ENCODE assay signal across 9 cellular contexts in the genomic region with DNA sequence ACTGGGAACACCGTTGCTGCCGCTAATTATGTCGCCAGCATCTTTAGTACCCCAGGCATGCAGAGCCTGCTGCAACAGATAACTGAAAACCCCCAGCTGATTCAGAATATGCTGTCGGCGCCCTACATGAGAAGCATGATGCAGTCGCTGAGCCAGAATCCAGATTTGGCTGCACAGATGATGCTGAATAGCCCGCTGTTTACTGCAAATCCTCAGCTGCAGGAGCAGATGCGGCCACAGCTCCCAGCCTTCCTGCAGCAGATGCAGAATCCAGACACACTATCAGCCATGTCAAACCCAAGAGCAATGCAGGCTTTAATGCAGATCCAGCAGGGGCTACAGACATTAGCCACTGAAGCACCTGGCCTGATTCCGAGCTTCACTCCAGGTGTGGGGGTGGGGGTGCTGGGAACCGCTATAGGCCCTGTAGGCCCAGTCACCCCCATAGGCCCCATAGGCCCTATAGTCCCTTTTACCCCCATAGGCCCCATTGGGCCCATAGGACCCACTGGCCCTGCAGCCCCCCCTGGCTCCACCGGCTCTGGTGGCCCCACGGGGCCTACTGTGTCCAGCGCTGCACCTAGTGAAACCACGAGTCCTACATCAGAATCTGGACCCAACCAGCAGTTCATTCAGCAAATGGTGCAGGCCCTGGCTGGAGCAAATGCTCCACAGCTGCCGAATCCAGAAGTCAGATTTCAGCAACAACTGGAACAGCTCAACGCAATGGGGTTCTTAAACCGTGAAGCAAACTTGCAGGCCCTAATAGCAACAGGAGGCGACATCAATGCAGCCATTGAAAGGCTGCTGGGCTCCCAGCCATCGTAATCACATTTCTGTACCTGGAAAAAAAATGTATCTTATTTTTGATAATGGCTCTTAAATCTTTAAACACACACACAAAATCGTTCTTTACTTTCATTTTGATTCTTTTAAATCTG. TPM values are rescaled to one million over a fixed set of nuclear protein-coding genes. Genes with fewer than 3 reads are reported as not detected.
DNase-seq lines count a peak whose midpoint lies in the region; ATAC-seq and TF ChIP-seq lines count a peak whose summit lies in the region.
"Had no signal": no experiment of that assay in that cellular context is flagged by ENCODE, and none has a peak within 500 bp of the region (broad histone marks: within the 10 kb centered on the region; RNA-seq: fewer than 3 reads in every experiment).

No MANE protein-coding gene starts in this region.

- H3K27ac Mint-ChIP-seq in activated CD4-positive, alpha-beta T cell treated with anti-CD3 and anti-CD28 coated beads for 36 hours: peak overlapping the region; percentile 100
- no peak overlapping the region for H3K27ac Mint-ChIP-seq in endodermal cell
- no peak overlapping the region for H3K27ac Mint-ChIP-seq in neural progenitor cell

- H3K36me3 ChIP-seq in endodermal cell (ENCODE audit: control insufficient read depth, insufficient read depth, low read length): peaks cover 14% of the 10 kb centered on the region
- H3K36me3 ChIP-seq in neural progenitor cell: peaks cover 12% of the 10 kb centered on the region

- H2AFZ ChIP-seq in neural progenitor cell (replicated peaks): no peak overlapping the region

- H3K27me3 Mint-ChIP-seq in activated CD4-positive, alpha-beta T cell treated with anti-CD3 and anti-CD28 coated beads for 36 hours: no peaks in the 10 kb centered on the region
- H3K27me3 Mint-ChIP-seq in endodermal cell (ENCODE audit: insufficient read depth) (no peaks in the 10 kb centered on the region), neural progenitor cell (ENCODE audit: insufficient read depth, low read depth) (no peaks in the 10 kb centered on the region)

- peaks cover 37% of the 10 kb centered on the region for H3K36me3 Mint-ChIP-seq in activated CD4-positive, alpha-beta T cell treated with anti-CD3 and anti-CD28 coated beads for 36 hours (ENCODE audit: low read depth)
- H3K36me3 Mint-ChIP-seq in endodermal cell (ENCODE audit: low read depth) (peaks cover 7% of the 10 kb centered on the region), neural progenitor cell (peaks cover 4% of the 10 kb centered on the region)

- H3K27me3 ChIP-seq in endodermal cell (ENCODE audit: control insufficient read depth, insufficient read depth, low read length, poor library complexity, severe bottlenecking) (no peaks in the 10 kb centered on the region), neural progenitor cell (no peaks in the 10 kb centered on the region)
- H3K27me3 ChIP-seq: body of pancreas had no signal

- peak overlapping the region; percentile 96 for H3K4me3 Mint-ChIP-seq in activated CD4-positive, alpha-beta T cell treated with anti-CD3 and anti-CD28 coated beads for 36 hours
- H3K4me3 Mint-ChIP-seq in endodermal cell: peak overlapping the region; percentile 57
- peak overlapping the region; percentile 87 for H3K4me3 Mint-ChIP-seq in neural progenitor cell

- TF ChIP-seq CTCF in endodermal cell (conservative IDR thresholded peaks at IDR 0.05) (no peak), neural progenitor cell (IDR thresholded peaks at IDR 0.05) (no peak)

- intact Hi-C loops in activated CD4-positive, alpha-beta T cell treated with anti-CD3 and anti-CD28 coated beads for 36 hours (cut with DNase I, micrococcal nuclease): loop anchor here (2.0 to 10.0 kb wide), 9 partner anchors 164 to 1027 kb away; partner anchors contain the start of genes FAAH2 (in 1 of the 2), NBDY (in 1 of the 2), RRAGB (in 1 of the 2) and SPIN3 (in 1 of the 2)

- peaks cover 57% of the 10 kb centered on the region for H3K79me2 ChIP-seq in neural progenitor cell (ENCODE audit: low read depth)

- CTCF ChIA-PET in activated CD4-positive, alpha-beta T cell treated with anti-CD3 and anti-CD28 coated beads for 36 hours (lab: Charles Lee): interaction anchor here (0.6 to 1.7 kb wide), 4 partner anchors 162 to 334 kb away, joined by 3 to 5 read pairs (median 4); no protein-coding TSS in a partner anchor

- no peaks in the 10 kb centered on the region for H3F3A ChIP-seq in neural progenitor cell (ENCODE audit: low read depth)

- no peak overlapping the region for H3K27ac ChIP-seq in endodermal cell (ENCODE audit: low read depth, low read length)
- no peak overlapping the region for H3K27ac ChIP-seq in neural progenitor cell

- H3K4me1 ChIP-seq in endodermal cell (ENCODE audit: control insufficient read depth, insufficient read depth, low read length): no peaks in the 10 kb centered on the region
- H3K4me1 ChIP-seq in neural progenitor cell: peaks cover 5% of the 10 kb centered on the region

- peak; percentile 4 for ATAC-seq in activated CD4-positive, alpha-beta T cell treated with anti-CD3 and anti-CD28 coated beads for 36 hours
- ATAC-seq in HG03521 (IDR thresholded peaks at IDR 0.05; ENCODE audit: unreplicated experiment): no peak

- peak overlapping the region; percentile 96 for H3K4me3 ChIP-seq in endodermal cell (ENCODE audit: low read length)
- peak overlapping the region; percentile 62 for H3K4me3 ChIP-seq in neural progenitor cell

- peak overlapping the region; percentile 80 for H3K4me2 ChIP-seq in neural progenitor cell

- no peaks in the 10 kb centered on the region for H3K9me3 Mint-ChIP-seq in activated CD4-positive, alpha-beta T cell treated with anti-CD3 and anti-CD28 coated beads for 36 hours (ENCODE audit: low read depth)
- H3K9me3 Mint-ChIP-seq in endodermal cell (peaks cover 29% of the 10 kb centered on the region), neural progenitor cell (no peaks in the 10 kb centered on the region)

- DNase-seq in activated CD4-positive, alpha-beta T cell treated with anti-CD3 and anti-CD28 coated beads for 36 hours: peak; percentile 38
- DNase-seq in activated CD4-positive, alpha-beta T cell treated with anti-CD3 and anti-CD28 coated beads for 1 hour: no peak
- DNase-seq in RPMI7951 (ENCODE audit: low read depth): peak; percentile 16
- no peak for DNase-seq in endodermal cell
- peak; percentile 9 for DNase-seq in neural progenitor cell (ENCODE audit: low spot score)
- DNase-seq in kidney glomerular epithelial cell (lab: John Stamatoyannopoulos, UW): no peak
- DNase-seq in A172 (ENCODE audit: low spot score): no peak

- H3K9ac ChIP-seq in endodermal cell (ENCODE audit: extremely low read depth, low read length, poor library complexity, severe bottlenecking): peak overlapping the region; percentile 85
- peak overlapping the region; percentile 44 for H3K9ac ChIP-seq in neural progenitor cell

- WGBS in endodermal cell (ENCODE audit: insufficient coverage in 1 of 2, insufficient read length in 1 of 2), 2 experiments: 14 to 20% methylated on average over 1 to 18 of the region's 20 CpGs

- H3K9me3 ChIP-seq in endodermal cell (ENCODE audit: control insufficient read depth, low read length) (no peaks in the 10 kb centered on the region), neural progenitor cell (ENCODE audit: low read depth) (no peaks in the 10 kb centered on the region)
- H3K9me3 ChIP-seq: body of pancreas had no signal

- H3K4me1 Mint-ChIP-seq in activated CD4-positive, alpha-beta T cell treated with anti-CD3 and anti-CD28 coated beads for 36 hours: peaks cover 15% of the 10 kb centered on the region
- H3K4me1 Mint-ChIP-seq in endodermal cell (peaks cover 4% of the 10 kb centered on the region), neural progenitor cell (peaks cover 9% of the 10 kb centered on the region)

- H4K20me1 ChIP-seq in neural progenitor cell (ENCODE audit: low read depth): peaks cover 39% of the 10 kb centered on the region

- POLR2A ChIA-PET in activated CD4-positive, alpha-beta T cell treated with anti-CD3 and anti-CD28 coated beads for 36 hours (lab: Charles Lee): interaction anchor here (0.6 kb wide), 1 partner anchor 187 kb away, joined by 3 read pairs; no protein-coding TSS in a partner anchor

RNA-seq across cellular contexts. Expression of gene UBQLN2, which starts 1.8 kb away (rescaled TPM):
- total RNA-seq in activated CD4-positive, alpha-beta T cell treated with anti-CD3 and anti-CD28 coated beads for 36 hours: 10 to 100 TPM; 32.2 to 36.6 TPM
- total RNA-seq in RPMI7951 (2014; rRNA removed; shearing (Covaris generic)): 14.8 and 15.3 TPM in 2 replicates
- total RNA-seq in endodermal cell (10 to 100 TPM; 28.9 to 31.3 TPM), neural progenitor cell (ENCODE audit: low replicate concordance) (16.6 and 18.3 TPM in 2 replicates)
- 41.4 TPM for polyA plus RNA-seq in endodermal cell (2013, experiment 1 of 2)
- 37.6 TPM for polyA plus RNA-seq in endodermal cell (2013, experiment 2 of 2)
- total RNA-seq in A172 (2014; rRNA removed; shearing (Covaris generic)): 11.9 and 12.4 TPM in 2 replicates

Comparison
In these comparisons a context has a peak if more than half of its experiments do, and no peak if none do; other contexts are left out.
1. DNase-seq: peak in activated CD4-positive, alpha-beta T cell treated with anti-CD3 and anti-CD28 coated beads for 36 hours (single experiment), RPMI7951 (single experiment) and neural progenitor cell (single experiment); none in activated CD4-positive, alpha-beta T cell treated with anti-CD3 and anti-CD28 coated beads for 1 hour (single experiment), endodermal cell (single experiment), kidney glomerular epithelial cell (single experiment) and A172 (single experiment).
2. Peak in every context shown above with its lines, with median percentiles within 50 percentile points of each other: H3K4me3 Mint-ChIP-seq.